1 cellular context compared by ENCODE assay signal in the genomic region with DNA sequence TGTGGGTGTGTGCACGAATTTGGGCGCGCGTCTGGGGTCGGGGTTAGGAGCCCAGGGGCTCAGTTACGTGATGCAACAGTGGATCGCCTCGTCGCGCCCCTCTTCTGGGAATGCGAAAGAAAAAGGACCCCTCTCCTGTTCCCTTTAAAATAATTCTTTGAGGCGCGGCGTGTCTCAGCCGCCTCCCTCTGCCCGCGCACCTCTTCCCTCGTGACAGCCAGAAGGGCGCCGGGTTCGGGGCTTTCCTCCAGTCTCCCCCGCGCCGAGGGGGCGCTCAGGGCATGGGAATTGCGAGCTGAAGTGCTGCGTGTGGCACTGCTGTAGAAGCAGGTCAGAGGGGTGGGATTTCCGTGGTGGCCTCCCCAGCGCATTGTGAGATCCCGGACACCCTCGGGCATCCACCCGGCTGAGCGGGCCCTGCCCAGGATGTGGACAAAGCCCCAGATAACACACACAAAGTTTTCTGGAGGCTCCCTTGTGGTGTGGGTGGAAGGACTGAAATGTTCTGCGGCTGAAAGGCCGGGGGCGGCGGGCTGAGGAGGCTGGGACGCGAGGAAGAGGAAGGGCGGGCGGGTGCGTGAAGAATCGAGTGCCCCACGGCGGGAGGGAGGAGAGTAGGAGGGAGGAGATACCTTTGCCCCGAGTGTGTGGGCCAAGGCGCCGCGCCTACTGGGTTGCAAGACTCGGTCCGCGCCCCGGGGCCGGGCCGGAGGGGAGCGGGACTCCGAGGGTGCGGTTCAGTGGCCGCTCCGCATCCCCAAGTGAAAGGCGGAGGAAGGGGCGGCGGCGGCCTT.
TF ChIP-seq lines count a peak whose summit lies in the region.

No MANE protein-coding gene starts in this region.

TF ChIP-seq in HEK293, 187 proteins besides CTCF, POLR2A, EP300 and RAD21 (continued from another document and continues in another):
- TF ChIP-seq, protein P1, sequence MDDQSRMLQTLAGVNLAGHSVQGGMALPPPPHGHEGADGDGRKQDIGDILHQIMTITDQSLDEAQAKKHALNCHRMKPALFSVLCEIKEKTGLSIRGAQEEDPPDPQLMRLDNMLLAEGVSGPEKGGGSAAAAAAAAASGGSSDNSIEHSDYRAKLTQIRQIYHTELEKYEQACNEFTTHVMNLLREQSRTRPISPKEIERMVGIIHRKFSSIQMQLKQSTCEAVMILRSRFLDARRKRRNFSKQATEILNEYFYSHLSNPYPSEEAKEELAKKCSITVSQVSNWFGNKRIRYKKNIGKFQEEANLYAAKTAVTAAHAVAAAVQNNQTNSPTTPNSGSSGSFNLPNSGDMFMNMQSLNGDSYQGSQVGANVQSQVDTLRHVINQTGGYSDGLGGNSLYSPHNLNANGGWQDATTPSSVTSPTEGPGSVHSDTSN (CRISPR knock-in tag; IDR thresholded peaks at IDR 0.05), result no peak
- TF ChIP-seq ZNF768 (tag by site-specific recombination; IDR thresholded peaks at IDR 0.05) (no peak), ZNF560 (tag by site-specific recombination; IDR thresholded peaks at IDR 0.05; ENCODE audit: borderline replicate concordance) (no peak), ZSCAN4 (tag by site-specific recombination; IDR thresholded peaks at IDR 0.05) (no peak), SALL2 (tag by site-specific recombination; IDR thresholded peaks at IDR 0.05; ENCODE audit: borderline replicate concordance) (no peak), ZNF324 (tag by site-specific recombination; IDR thresholded peaks at IDR 0.05) (no peak), HOXC10 (CRISPR knock-in tag; IDR thresholded peaks at IDR 0.05) (no peak), ZNF777 (tag by site-specific recombination; IDR thresholded peaks at IDR 0.05; ENCODE audit: borderline replicate concordance) (no peak), ZNF544 (tag by site-specific recombination; IDR thresholded peaks at IDR 0.05) (no peak), GLIS2 (tag by site-specific recombination; IDR thresholded peaks at IDR 0.05) (peak; percentile 30), ZBTB48 (tag by site-specific recombination; IDR thresholded peaks at IDR 0.05) (no peak), ZNF10 (tag by site-specific recombination; IDR thresholded peaks at IDR 0.05) (no peak), ZNF148 (tag by site-specific recombination; IDR thresholded peaks at IDR 0.05; ENCODE audit: borderline replicate concordance) (no peak), ZNF791 (tag by site-specific recombination; IDR thresholded peaks at IDR 0.05) (no peak), TRIM28 (IDR thresholded peaks at IDR 0.05; ENCODE audit: borderline replicate concordance, low read length) (no peak), ZNF529 (tag by site-specific recombination; IDR thresholded peaks at IDR 0.05; ENCODE audit: insufficient replicate concordance) (no peak), ZBTB17 (tag by site-specific recombination; IDR thresholded peaks at IDR 0.05) (no peak), ZNF112 (tag by site-specific recombination; IDR thresholded peaks at IDR 0.05) (no peak), PRDM6 (tag by site-specific recombination; IDR thresholded peaks at IDR 0.05) (no peak), MYNN (tag by site-specific recombination; IDR thresholded peaks at IDR 0.05; ENCODE audit: borderline replicate concordance) (no peak), ZNF660 (tag by site-specific recombination; IDR thresholded peaks at IDR 0.05) (no peak), ZNF654 (tag by site-specific recombination; IDR thresholded peaks at IDR 0.05; ENCODE audit: low read depth) (no peak), ZNF211 (tag by site-specific recombination; IDR thresholded peaks at IDR 0.05; ENCODE audit: low read depth) (no peak), ZNF341 (tag by site-specific recombination; IDR thresholded peaks at IDR 0.05; ENCODE audit: low read depth) (peak; percentile 33; the same call in 1 of the 2 replicates), ZBTB49 (tag by site-specific recombination; IDR thresholded peaks at IDR 0.05; ENCODE audit: low read depth) (no peak), ZBTB8A (tag by site-specific recombination; IDR thresholded peaks at IDR 0.05) (peak; percentile 57), KLF1 (tag by site-specific recombination; IDR thresholded peaks at IDR 0.05) (peak; percentile 68), ZNF639 (tag by site-specific recombination; IDR thresholded peaks at IDR 0.05) (no peak), ATF2 (tag by site-specific recombination; IDR thresholded peaks at IDR 0.05; ENCODE audit: low read depth) (no peak)
- TF ChIP-seq, protein P2, sequence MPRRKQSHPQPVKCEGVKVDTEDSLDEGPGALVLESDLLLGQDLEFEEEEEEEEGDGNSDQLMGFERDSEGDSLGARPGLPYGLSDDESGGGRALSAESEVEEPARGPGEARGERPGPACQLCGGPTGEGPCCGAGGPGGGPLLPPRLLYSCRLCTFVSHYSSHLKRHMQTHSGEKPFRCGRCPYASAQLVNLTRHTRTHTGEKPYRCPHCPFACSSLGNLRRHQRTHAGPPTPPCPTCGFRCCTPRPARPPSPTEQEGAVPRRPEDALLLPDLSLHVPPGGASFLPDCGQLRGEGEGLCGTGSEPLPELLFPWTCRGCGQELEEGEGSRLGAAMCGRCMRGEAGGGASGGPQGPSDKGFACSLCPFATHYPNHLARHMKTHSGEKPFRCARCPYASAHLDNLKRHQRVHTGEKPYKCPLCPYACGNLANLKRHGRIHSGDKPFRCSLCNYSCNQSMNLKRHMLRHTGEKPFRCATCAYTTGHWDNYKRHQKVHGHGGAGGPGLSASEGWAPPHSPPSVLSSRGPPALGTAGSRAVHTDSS (tag by site-specific recombination; IDR thresholded peaks at IDR 0.05), result peak; percentile 81
- TF ChIP-seq, protein P3, sequence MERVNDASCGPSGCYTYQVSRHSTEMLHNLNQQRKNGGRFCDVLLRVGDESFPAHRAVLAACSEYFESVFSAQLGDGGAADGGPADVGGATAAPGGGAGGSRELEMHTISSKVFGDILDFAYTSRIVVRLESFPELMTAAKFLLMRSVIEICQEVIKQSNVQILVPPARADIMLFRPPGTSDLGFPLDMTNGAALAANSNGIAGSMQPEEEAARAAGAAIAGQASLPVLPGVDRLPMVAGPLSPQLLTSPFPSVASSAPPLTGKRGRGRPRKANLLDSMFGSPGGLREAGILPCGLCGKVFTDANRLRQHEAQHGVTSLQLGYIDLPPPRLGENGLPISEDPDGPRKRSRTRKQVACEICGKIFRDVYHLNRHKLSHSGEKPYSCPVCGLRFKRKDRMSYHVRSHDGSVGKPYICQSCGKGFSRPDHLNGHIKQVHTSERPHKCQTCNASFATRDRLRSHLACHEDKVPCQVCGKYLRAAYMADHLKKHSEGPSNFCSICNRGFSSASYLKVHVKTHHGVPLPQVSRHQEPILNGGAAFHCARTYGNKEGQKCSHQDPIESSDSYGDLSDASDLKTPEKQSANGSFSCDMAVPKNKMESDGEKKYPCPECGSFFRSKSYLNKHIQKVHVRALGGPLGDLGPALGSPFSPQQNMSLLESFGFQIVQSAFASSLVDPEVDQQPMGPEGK (tag by site-specific recombination; IDR thresholded peaks at IDR 0.05), result 0 out of 2 replicates have a peak, but pooled peaks have one; percentile 15
- TF ChIP-seq, protein P4, sequence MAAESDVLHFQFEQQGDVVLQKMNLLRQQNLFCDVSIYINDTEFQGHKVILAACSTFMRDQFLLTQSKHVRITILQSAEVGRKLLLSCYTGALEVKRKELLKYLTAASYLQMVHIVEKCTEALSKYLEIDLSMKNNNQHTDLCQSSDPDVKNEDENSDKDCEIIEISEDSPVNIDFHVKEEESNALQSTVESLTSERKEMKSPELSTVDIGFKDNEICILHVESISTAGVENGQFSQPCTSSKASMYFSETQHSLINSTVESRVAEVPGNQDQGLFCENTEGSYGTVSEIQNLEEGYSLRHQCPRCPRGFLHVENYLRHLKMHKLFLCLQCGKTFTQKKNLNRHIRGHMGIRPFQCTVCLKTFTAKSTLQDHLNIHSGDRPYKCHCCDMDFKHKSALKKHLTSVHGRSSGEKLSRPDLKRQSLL (tag by site-specific recombination; IDR thresholded peaks at IDR 0.05), result no peak
- TF ChIP-seq, protein P5, sequence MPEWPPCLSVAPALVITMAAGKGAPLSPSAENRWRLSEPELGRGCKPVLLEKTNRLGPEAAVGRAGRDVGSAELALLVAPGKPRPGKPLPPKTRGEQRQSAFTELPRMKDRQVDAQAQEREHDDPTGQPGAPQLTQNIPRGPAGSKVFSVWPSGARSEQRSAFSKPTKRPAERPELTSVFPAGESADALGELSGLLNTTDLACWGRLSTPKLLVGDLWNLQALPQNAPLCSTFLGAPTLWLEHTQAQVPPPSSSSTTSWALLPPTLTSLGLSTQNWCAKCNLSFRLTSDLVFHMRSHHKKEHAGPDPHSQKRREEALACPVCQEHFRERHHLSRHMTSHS (tag by site-specific recombination; IDR thresholded peaks at IDR 0.05), result no peak
- TF ChIP-seq, protein P6, sequence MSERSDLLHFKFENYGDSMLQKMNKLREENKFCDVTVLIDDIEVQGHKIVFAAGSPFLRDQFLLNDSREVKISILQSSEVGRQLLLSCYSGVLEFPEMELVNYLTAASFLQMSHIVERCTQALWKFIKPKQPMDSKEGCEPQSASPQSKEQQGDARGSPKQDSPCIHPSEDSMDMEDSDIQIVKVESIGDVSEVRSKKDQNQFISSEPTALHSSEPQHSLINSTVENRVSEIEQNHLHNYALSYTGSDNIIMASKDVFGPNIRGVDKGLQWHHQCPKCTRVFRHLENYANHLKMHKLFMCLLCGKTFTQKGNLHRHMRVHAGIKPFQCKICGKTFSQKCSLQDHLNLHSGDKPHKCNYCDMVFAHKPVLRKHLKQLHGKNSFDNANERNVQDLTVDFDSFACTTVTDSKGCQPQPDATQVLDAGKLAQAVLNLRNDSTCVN (tag by site-specific recombination; optimal IDR thresholded peaks at IDR 0.05), result peak; percentile 51
